24 cellular contexts compared by ENCODE assay signal in the genomic region with DNA sequence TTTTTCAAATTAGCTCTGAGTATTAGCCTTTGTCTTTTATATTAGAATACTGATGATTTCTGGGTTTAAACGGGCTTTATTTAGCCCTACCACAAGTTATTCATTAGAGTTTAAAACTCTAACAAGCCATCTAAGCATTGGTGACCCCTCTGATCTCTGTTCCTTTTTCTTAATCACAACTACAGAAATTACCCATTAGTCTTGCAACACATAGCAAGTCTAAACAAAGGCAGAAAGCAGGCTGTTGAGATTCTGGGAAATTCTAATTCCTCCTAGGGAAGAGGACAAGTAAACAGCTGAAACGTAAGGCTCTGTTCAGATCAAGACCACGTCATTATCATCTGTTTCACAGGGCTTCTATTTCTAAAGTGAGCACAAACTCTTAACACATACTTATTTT.
A peak's percentile ranks its signal among the peaks of the same experiment; 100 is the strongest.
DNase-seq lines count a peak whose midpoint lies in the region; ATAC-seq, FAIRE-seq and TF ChIP-seq lines count a peak whose summit lies in the region.
"Had no signal": no experiment of that assay in that cellular context is flagged by ENCODE, and none has a peak within 500 bp of the region (broad histone marks: within the 10 kb centered on the region; RNA-seq: fewer than 3 reads in every experiment).

No MANE protein-coding gene starts in this region.

- no peak for DNase-seq in smooth muscle cell (lab: John Stamatoyannopoulos, UW; ENCODE audit: unreplicated experiment)
- DNase-seq in pancreas = no peak
- no peak for DNase-seq in HuH-7 (ENCODE audit: low spot score)
- DNase-seq in brain microvascular endothelial cell = no peak
- DNase-seq: activated CD4-positive, alpha-beta T cell treated with anti-CD3 and anti-CD28 coated beads for 1 hour; activated naive CD4-positive, alpha-beta T cell treated with anti-CD3 and anti-CD28 coated beads, Interleukin-2, amount 10 ng/mL, durations not matched to agents 7 days and 5 days; activated T-cell treated with anti-CD3 and anti-CD28 coated beads, Interleukin-2, amount 50 U/mL, for 48 hours; anterior cingulate cortex; CD8-positive, alpha-beta memory T cell; cerebellar nuclear complex; effector CD4-positive, alpha-beta T cell; MM.1S; NCI-H1436 treated with DMSO at 0.1 percent for 48 hours; NCI-H526; posterior cingulate gyrus; stimulated activated CD4-positive, alpha-beta T cell treated with anti-CD3 and anti-CD28 coated beads, Interleukin-2, amount 100 ng/mL, for 48 hours; stimulated activated naive CD4-positive, alpha-beta T cell treated with Interleukin-2 at 50 U/mL for 16 hours; tibial artery had no signal

- H3K27me3 Mint-ChIP-seq in dendritic cell treated with granulocyte-macrophage colony-stimulating factor and Interleukin-4, amounts not matched to agents 40 ng/mL and 50 ng/mL, for 4 days = no peaks in the 10 kb centered on the region
- H3K27me3 Mint-ChIP-seq: activated naive CD4-positive, alpha-beta T cell treated with anti-CD3 and anti-CD28 coated beads, Interleukin-2, amount 10 ng/mL, durations not matched to agents 7 days and 5 days; CD8-positive, alpha-beta memory T cell; natural killer cell treated with Interleukin-12 subunit alpha and Interleukin-12 subunit beta and Interleukin-15 and Interleukin-18, amount 100 ng/mL, for 72 hours had no signal

- 62% methylated on average over 3 of the region's 3 CpGs for WGBS in smooth muscle cell (ENCODE audit: low lambda C conversion rate)
- WGBS in pancreas, 2 donors = 51 to 61% methylated on average over 3 of the region's 3 CpGs

- H3K4me1 ChIP-seq in smooth muscle cell (ENCODE audit: low read depth) (peaks cover 8% of the 10 kb centered on the region), pancreas (no peaks in the 10 kb centered on the region)
- H3K4me1 ChIP-seq: tibial artery had no signal

- H3K79me2 ChIP-seq in smooth muscle cell (ENCODE audit: low read depth) = no peaks in the 10 kb centered on the region

- H3K36me3 ChIP-seq in smooth muscle cell (ENCODE audit: low read depth) = no peaks in the 10 kb centered on the region
- no peaks in the 10 kb centered on the region for H3K36me3 ChIP-seq in pancreas
- no peaks in the 10 kb centered on the region for H3K36me3 ChIP-seq in brain microvascular endothelial cell (replicated peaks)
- H3K36me3 ChIP-seq: tibial artery had no signal

- H3K4me2 ChIP-seq in smooth muscle cell = no peak overlapping the region

- intact Hi-C loops in dendritic cell treated with granulocyte-macrophage colony-stimulating factor and Interleukin-4, amounts not matched to agents 40 ng/mL and 50 ng/mL, for 4 days (cut with micrococcal nuclease) = no loop called here
- intact Hi-C loops in pancreas (cut with DNase I) = no loop called here

- peak overlapping the region; percentile 17 for H3K27ac Mint-ChIP-seq in dendritic cell treated with granulocyte-macrophage colony-stimulating factor and Interleukin-4, amounts not matched to agents 40 ng/mL and 50 ng/mL, for 4 days
- H3K27ac Mint-ChIP-seq: activated naive CD4-positive, alpha-beta T cell treated with anti-CD3 and anti-CD28 coated beads, Interleukin-2, amount 10 ng/mL, durations not matched to agents 7 days and 5 days; CD8-positive, alpha-beta memory T cell; natural killer cell treated with Interleukin-12 subunit alpha and Interleukin-12 subunit beta and Interleukin-15 and Interleukin-18, amount 100 ng/mL, for 72 hours had no signal

- peak overlapping the region; percentile 61 for H2AFZ ChIP-seq in smooth muscle cell (ENCODE audit: low read depth)

- ATAC-seq in GM19324 (IDR thresholded peaks at IDR 0.05; ENCODE audit: low FRiP score, unreplicated experiment) (peak; percentile 77), HG03196 (IDR thresholded peaks at IDR 0.05; ENCODE audit: unreplicated experiment) (peak; percentile 65), pancreas (no peak)
- ATAC-seq: K562; natural killer cell treated with Interleukin-12 subunit alpha and Interleukin-12 subunit beta and Interleukin-15 and Interleukin-18, amount 100 ng/mL, for 72 hours had no signal

- H3K9me3 ChIP-seq in smooth muscle cell (replicated peaks; ENCODE audit: low read depth) (no peaks in the 10 kb centered on the region), pancreas (no peaks in the 10 kb centered on the region)
- H3K9me3 ChIP-seq: tibial artery had no signal

- no peak overlapping the region for H3K4me3 ChIP-seq in smooth muscle cell
- H3K4me3 ChIP-seq in pancreas = no peak overlapping the region
- H3K4me3 ChIP-seq in brain microvascular endothelial cell (ENCODE audit: low read depth, low read length) = no peak overlapping the region
- H3K4me3 ChIP-seq: K562, tibial artery had no signal

- H3K27ac ChIP-seq in smooth muscle cell (ENCODE audit: low read depth) (no peak overlapping the region), pancreas (no peak overlapping the region), brain microvascular endothelial cell (no peak overlapping the region)
- H3K27ac ChIP-seq: tibial artery had no signal

- H4K20me1 ChIP-seq in smooth muscle cell (ENCODE audit: low read depth) = no peaks in the 10 kb centered on the region

- no peak overlapping the region for H3K4me3 Mint-ChIP-seq in dendritic cell treated with granulocyte-macrophage colony-stimulating factor and Interleukin-4, amounts not matched to agents 40 ng/mL and 50 ng/mL, for 4 days
- H3K4me3 Mint-ChIP-seq: activated naive CD4-positive, alpha-beta T cell treated with anti-CD3 and anti-CD28 coated beads, Interleukin-2, amount 10 ng/mL, durations not matched to agents 7 days and 5 days; CD8-positive, alpha-beta memory T cell; natural killer cell treated with Interleukin-12 subunit alpha and Interleukin-12 subunit beta and Interleukin-15 and Interleukin-18, amount 100 ng/mL, for 72 hours had no signal

- no peaks in the 10 kb centered on the region for H3F3A ChIP-seq in smooth muscle cell (ENCODE audit: low read depth)

- H3K27me3 ChIP-seq in smooth muscle cell (ENCODE audit: low read depth) (no peaks in the 10 kb centered on the region), pancreas (no peaks in the 10 kb centered on the region), brain microvascular endothelial cell (replicated peaks) (no peaks in the 10 kb centered on the region)
- H3K27me3 ChIP-seq: tibial artery had no signal

- in situ Hi-C loops in brain microvascular endothelial cell (cut with HindIII; ENCODE audit: low pct_ligation_motif_present, low sequenced_read_pairs) = no loop called here

- H3K4me1 Mint-ChIP-seq in dendritic cell treated with granulocyte-macrophage colony-stimulating factor and Interleukin-4, amounts not matched to agents 40 ng/mL and 50 ng/mL, for 4 days (ENCODE audit: low read depth) = peaks cover 5% of the 10 kb centered on the region
- H3K4me1 Mint-ChIP-seq: activated naive CD4-positive, alpha-beta T cell treated with anti-CD3 and anti-CD28 coated beads, Interleukin-2, amount 10 ng/mL, durations not matched to agents 7 days and 5 days; CD8-positive, alpha-beta memory T cell had no signal

- H3K9me3 Mint-ChIP-seq in dendritic cell treated with granulocyte-macrophage colony-stimulating factor and Interleukin-4, amounts not matched to agents 40 ng/mL and 50 ng/mL, for 4 days = no peaks in the 10 kb centered on the region
- H3K9me3 Mint-ChIP-seq: activated naive CD4-positive, alpha-beta T cell treated with anti-CD3 and anti-CD28 coated beads, Interleukin-2, amount 10 ng/mL, durations not matched to agents 7 days and 5 days had no signal

- FAIRE-seq in pancreas (lab: Jason Lieb, UNC) = no peak
- FAIRE-seq: H54, K562 had no signal

- TF ChIP-seq CTCF in smooth muscle cell (IDR thresholded peaks at IDR 0.05; ENCODE audit: borderline replicate concordance, insufficient read depth, poor library complexity, severe bottlenecking) (no peak), pancreas (IDR thresholded peaks at IDR 0.05) (no peak), brain microvascular endothelial cell (IDR thresholded peaks at IDR 0.05; ENCODE audit: low read depth, low read length, missing control alignments) (no peak)

- H3K9ac ChIP-seq in smooth muscle cell (ENCODE audit: low read depth) = no peak overlapping the region

- H3K36me3 Mint-ChIP-seq in dendritic cell treated with granulocyte-macrophage colony-stimulating factor and Interleukin-4, amounts not matched to agents 40 ng/mL and 50 ng/mL, for 4 days (ENCODE audit: low read depth) = no peaks in the 10 kb centered on the region
- H3K36me3 Mint-ChIP-seq: activated naive CD4-positive, alpha-beta T cell treated with anti-CD3 and anti-CD28 coated beads, Interleukin-2, amount 10 ng/mL, durations not matched to agents 7 days and 5 days; CD8-positive, alpha-beta memory T cell; natural killer cell treated with Interleukin-12 subunit alpha and Interleukin-12 subunit beta and Interleukin-15 and Interleukin-18, amount 100 ng/mL, for 72 hours had no signal

Comparison
In these comparisons a context has a peak if more than half of its experiments do, and no peak if none do; other contexts are left out.
1. ATAC-seq: peak in GM19324 (single experiment) and HG03196 (single experiment); none in pancreas (0 of 4).